ENCODE assay signal across 8 cellular contexts in the genomic region with DNA sequence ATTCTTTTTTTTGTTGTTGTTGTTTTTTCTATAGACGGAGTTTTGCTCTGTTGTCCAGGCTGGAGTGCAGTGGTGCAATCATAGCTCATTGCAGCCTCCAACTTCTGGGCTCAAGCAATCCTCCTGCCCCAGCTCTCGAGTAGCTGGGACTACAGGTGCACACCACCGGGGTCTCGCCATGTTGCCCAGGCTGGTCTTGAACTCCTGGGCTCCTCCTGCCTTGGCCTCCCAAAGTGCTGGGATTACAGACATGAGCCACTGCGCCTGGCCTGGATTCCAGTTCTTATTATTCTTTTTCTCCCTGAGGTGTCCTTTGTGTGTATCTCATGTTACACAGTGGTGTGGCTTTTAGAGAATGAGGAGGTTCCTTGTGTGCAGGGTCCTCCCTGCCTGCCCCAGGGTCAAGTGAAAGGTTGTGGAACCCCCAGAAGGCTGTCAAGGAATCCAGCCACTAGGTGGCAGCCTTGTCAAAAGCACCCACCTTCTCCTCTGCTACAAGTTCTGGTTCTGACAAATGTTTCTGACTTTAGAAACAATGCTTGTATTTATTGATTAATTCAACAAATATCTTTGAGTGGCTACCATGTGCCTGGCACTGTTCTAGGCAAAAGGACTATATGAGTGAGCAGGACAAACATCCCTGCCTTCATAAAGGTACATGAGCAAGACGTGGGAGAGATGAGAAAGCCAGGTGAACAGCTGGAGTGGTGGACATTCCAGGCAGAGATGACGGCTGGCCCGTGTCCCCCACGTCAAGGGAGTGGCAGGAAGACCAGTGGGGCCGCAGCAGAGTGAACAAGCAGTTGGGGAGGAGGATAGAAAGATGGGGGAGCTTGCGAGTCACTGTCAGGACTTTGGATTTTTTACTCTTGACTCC.
A peak's percentile ranks its signal among the peaks of the same experiment; 100 is the strongest.
DNase-seq lines count a peak whose midpoint lies in the region; ATAC-seq, FAIRE-seq and TF ChIP-seq lines count a peak whose summit lies in the region.

No MANE protein-coding gene starts in this region.

- no peak overlapping the region for H3K27ac ChIP-seq in astrocyte (ENCODE audit: low read depth, low read length)

- H3K4me3 Mint-ChIP-seq in astrocyte (ENCODE audit: unreplicated experiment) = no peak overlapping the region

- no peak for FAIRE-seq in astrocyte (lab: Jason Lieb, UNC)

- DNase-seq in Daoy (ENCODE audit: low read depth) (peak; percentile 62), M059J (ENCODE audit: low read depth) (peak; percentile 53), T1000 (lab: John Stamatoyannopoulos, UW) (peak; percentile 11), astrocyte (ENCODE audit: low read depth) (peak; percentile 26), hepatic stellate cell (ENCODE audit: low spot score) (peak; percentile 68), sciatic nerve (ENCODE audit: low spot score) (peak; percentile 81)

- peaks cover 9% of the 10 kb centered on the region for H3K4me1 Mint-ChIP-seq in astrocyte (ENCODE audit: low read depth, unreplicated experiment)

- H3K4me1 ChIP-seq in astrocyte (ENCODE audit: insufficient read depth, low read length) = no peaks in the 10 kb centered on the region

- no peaks in the 10 kb centered on the region for H4K20me1 ChIP-seq in astrocyte (ENCODE audit: insufficient read depth, low read length)

- H3K79me2 ChIP-seq in astrocyte (ENCODE audit: insufficient read depth, low read length) = no peaks in the 10 kb centered on the region

- peak; percentile 92 for TF ChIP-seq CTCF in astrocyte (IDR thresholded peaks at IDR 0.05; ENCODE audit: insufficient read depth, low read depth, low read length)

- intact Hi-C loops in sciatic nerve (cut with DNase I) = no loop called here

- H3K36me3 ChIP-seq in astrocyte (ENCODE audit: insufficient read depth, low read length) = no peaks in the 10 kb centered on the region

- H3K36me3 Mint-ChIP-seq in astrocyte (ENCODE audit: low read depth, unreplicated experiment) = no peaks in the 10 kb centered on the region

- peaks cover 6% of the 10 kb centered on the region for H3K27me3 Mint-ChIP-seq in astrocyte (ENCODE audit: low read depth, unreplicated experiment)

- peak; percentile 82 for ATAC-seq in sciatic nerve
- ATAC-seq in GM19351 (IDR thresholded peaks at IDR 0.05; ENCODE audit: unreplicated experiment) = no peak
- no peak for ATAC-seq in GM21717 (IDR thresholded peaks at IDR 0.05; ENCODE audit: unreplicated experiment)

- no peak overlapping the region for H3K27ac Mint-ChIP-seq in astrocyte (ENCODE audit: unreplicated experiment)

- H3K9me3 Mint-ChIP-seq in astrocyte (ENCODE audit: unreplicated experiment) = no peaks in the 10 kb centered on the region

- peak overlapping the region; percentile 30 for H2AFZ ChIP-seq in astrocyte (ENCODE audit: low read depth, low read length)

- H3K9me3 ChIP-seq in astrocyte (ENCODE audit: insufficient read depth, low read depth, low read length) = no peaks in the 10 kb centered on the region

- no peaks in the 10 kb centered on the region for H3K27me3 ChIP-seq in astrocyte (ENCODE audit: insufficient read depth, low read length)

- no peak overlapping the region for H3K4me3 ChIP-seq in astrocyte (ENCODE audit: insufficient read depth, low read depth, low read length)

- peak overlapping the region; percentile 8 for H3K4me2 ChIP-seq in astrocyte (ENCODE audit: low read length)

- no peak overlapping the region for H3K9ac ChIP-seq in astrocyte (ENCODE audit: low read length)

Comparison
In these comparisons a context has a peak if more than half of its experiments do, and no peak if none do; other contexts are left out.
1. DNase-seq: peak in every context shown above with its lines; median percentile 81 in sciatic nerve; 68 in hepatic stellate cell; 62 in Daoy; 53 in M059J; 26 in astrocyte; 11 in T1000.